In the genomic region with DNA sequence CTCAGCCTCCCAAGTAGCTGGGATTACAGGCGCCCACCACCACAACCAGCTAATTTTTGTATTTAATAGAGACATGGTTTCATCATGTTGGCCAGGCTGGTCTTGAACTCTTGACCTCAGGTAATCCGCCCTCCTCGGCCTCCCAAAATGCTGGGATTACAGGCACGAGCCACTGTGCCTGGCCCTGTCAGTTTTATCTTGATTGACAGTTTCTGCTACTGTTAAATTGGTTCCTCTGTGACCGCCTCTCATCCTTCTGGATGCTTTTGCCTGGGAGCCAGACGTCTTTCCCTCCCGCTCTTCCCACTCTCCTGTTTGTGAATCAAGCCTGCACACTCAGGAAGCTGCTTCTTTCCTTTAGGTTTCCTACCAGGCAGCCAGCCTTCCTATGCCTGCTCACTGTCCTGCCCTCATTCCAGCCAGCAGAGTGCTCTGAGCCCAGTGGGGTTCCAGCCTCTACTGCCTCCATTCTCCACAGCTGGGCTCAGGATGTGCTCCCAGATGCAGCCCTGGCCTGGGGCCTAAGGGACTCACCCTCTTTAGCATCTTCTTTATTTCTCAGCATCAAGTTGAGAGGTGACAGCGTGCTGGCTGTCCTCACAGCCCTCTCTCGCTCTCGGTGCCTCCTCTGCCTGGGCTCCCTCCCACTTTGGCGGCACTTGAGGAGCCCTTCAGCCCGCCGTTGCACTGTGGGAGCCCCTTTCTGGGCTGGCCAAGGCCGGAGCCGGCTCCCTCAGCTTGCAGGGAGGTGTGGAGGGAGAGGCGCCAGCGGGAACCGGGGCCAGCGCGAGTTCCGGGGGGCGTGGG, we compare ENCODE assay signal across 4 cellular contexts. TPM values are rescaled to one million over a fixed set of nuclear protein-coding genes. Genes with fewer than 3 reads are reported as not detected.
"Had no signal": no experiment of that assay in that cellular context is flagged by ENCODE, and none has a peak within 500 bp of the region (broad histone marks: within the 10 kb centered on the region; RNA-seq: fewer than 3 reads in every experiment).

No MANE protein-coding gene starts in this region.

RNA-seq across cellular contexts. Expression of a gene that starts 5.0 kb away (rescaled TPM):
- total RNA-seq: activated B cell treated with CpG ODN at 0.5 μM for 24 hours, Right ventricle myocardium inferior, RPMI7951 had no signal
- polyA plus RNA-seq: aorta had no signal
